ENCODE assay signal across 23 cellular contexts in the genomic region with DNA sequence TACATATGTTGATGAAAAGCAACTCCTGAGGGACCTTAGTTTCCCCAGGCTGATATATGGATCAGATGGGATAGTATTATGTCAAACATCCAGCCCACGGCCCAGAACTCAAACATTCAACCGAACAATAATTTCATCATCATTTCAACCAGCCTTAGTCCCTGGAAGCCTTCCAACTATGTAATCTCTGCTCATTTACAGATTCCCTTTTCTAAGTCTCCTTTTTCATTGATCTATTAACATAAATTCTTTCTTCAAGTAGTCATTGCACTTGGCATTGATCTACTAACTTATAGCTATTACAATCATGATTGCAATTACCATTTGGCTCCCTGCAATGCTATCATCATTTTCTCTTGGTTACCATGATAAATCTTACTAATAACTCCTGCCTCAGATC.
"Had no signal": no experiment of that assay in that cellular context is flagged by ENCODE, and none has a peak within 500 bp of the region (broad histone marks: within the 10 kb centered on the region; RNA-seq: fewer than 3 reads in every experiment).

No MANE protein-coding gene starts in this region.

- DNase-seq: activated B cell treated with CpG ODN at 0.5 μM for 24 hours; activated CD4-positive, alpha-beta T cell treated with anti-CD3 and anti-CD28 coated beads for 48 hours; activated CD4-positive, alpha-beta T cell treated with anti-CD3 and anti-CD28 coated beads, Interleukin-2, amount 50 U/mL, for 1 hour; activated CD4-positive, alpha-beta T cell treated with anti-CD3 and anti-CD28 coated beads, Interleukin-2, amount 50 U/mL, for 48 hours; activated CD8-positive, alpha-beta memory T cell treated with anti-CD3 and anti-CD28 coated beads for 24 hours; activated CD8-positive, alpha-beta T cell treated with anti-CD3 and anti-CD28 coated beads for 36 hours; activated effector memory CD4-positive, alpha-beta T cell treated with Interleukin-2 at 50 U/mL for 16 hours; activated gamma-delta T cell treated with Interleukin-2 at 50 U/mL for 16 hours; activated naive CD4-positive, alpha-beta T cell treated with anti-CD3 and anti-CD28 coated beads for 36 hours; activated naive CD8-positive, alpha-beta T cell treated with anti-CD3 and anti-CD28 coated beads for 36 hours; activated naive CD8-positive, alpha-beta T cell treated with anti-CD3 and anti-CD28 coated beads, Interleukin-2, amount 50 U/mL, for 24 hours; activated T-cell treated with anti-CD3 and anti-CD28 coated beads, Interleukin-2, amount 50 U/mL, for 4 hours; dorsolateral prefrontal cortex; effector memory CD4-positive, alpha-beta T cell; endodermal cell; foreskin keratinocyte; gastrocnemius medialis; heart right ventricle; T-helper 2 cell; WERI-Rb-1 had no signal

- H3K27ac ChIP-seq: ascending aorta, dorsolateral prefrontal cortex, foreskin keratinocyte, gastrocnemius medialis, heart right ventricle, hepatocyte, WERI-Rb-1 had no signal

- H3K36me3 ChIP-seq: ascending aorta, gastrocnemius medialis, heart right ventricle, WERI-Rb-1 had no signal

- H3K27me3 ChIP-seq: ascending aorta, dorsolateral prefrontal cortex, gastrocnemius medialis, hepatocyte had no signal

- H3K9me3 ChIP-seq: ascending aorta, gastrocnemius medialis, heart right ventricle had no signal

- H3K4me3 ChIP-seq: ascending aorta, coronary artery, dorsolateral prefrontal cortex, gastrocnemius medialis, heart right ventricle, hepatocyte had no signal

- H3K4me1 ChIP-seq: ascending aorta, foreskin keratinocyte, gastrocnemius medialis had no signal
